In genomic region chr17:40339068-40339699, GRCh38 we compare ENCODE assay signal across 12 cellular contexts. TPM values are rescaled to one million over a fixed set of nuclear protein-coding genes. Genes with fewer than 3 reads are reported as not detected.
A peak's percentile ranks its signal among the peaks of the same experiment; 100 is the strongest.
DNase-seq lines count a peak whose midpoint lies in the region; ATAC-seq, FAIRE-seq and TF ChIP-seq lines count a peak whose summit lies in the region.
"Had no signal": no experiment of that assay in that cellular context is flagged by ENCODE, and none has a peak within 500 bp of the region (broad histone marks: within the 10 kb centered on the region; RNA-seq: fewer than 3 reads in every experiment).

No MANE protein-coding gene starts in this region.

- in situ Hi-C loops in K562 (cut with MboI) = no loop called here

- H3K4me1 ChIP-seq in heart left ventricle (peaks cover 8 to 82% (median 52%) of the 10 kb centered on the region in 12 donors), K562 (replicated peaks in 1 of 2; ENCODE audit: control insufficient read depth in 2 of 2, insufficient read depth in 2 of 2, low read length in 2 of 2) (peaks cover 27 to 50% of the 10 kb centered on the region in 2 experiments), uterus (peaks cover 11 to 31% of the 10 kb centered on the region in 2 donors)

- H4K20me1 ChIP-seq in K562 (replicated peaks; ENCODE audit: control insufficient read depth, insufficient read depth, low read length) = no peaks in the 10 kb centered on the region; the same call in 1 of the 2 replicates

- peak overlapping the region in 1 of 12 donors; percentile 14 for H3K4me3 ChIP-seq in heart left ventricle
- no peak overlapping the region for H3K4me3 ChIP-seq in K562
- H3K4me3 ChIP-seq in uterus = no peak overlapping the region

- H3K36me3 ChIP-seq in heart left ventricle (peaks cover 0 to 10% (median 0%) of the 10 kb centered on the region in 9 donors), K562 (ENCODE audit: control insufficient read depth, insufficient read depth, low read length) (peaks cover 32% of the 10 kb centered on the region; the same call in 2 of the 3 replicates), uterus (no peaks in the 10 kb centered on the region)

- no peak for TF ChIP-seq EP300 in K562 (IDR thresholded peaks at IDR 0.05; ENCODE audit: low read length)

- CTCF ChIA-PET in K562 (lab: Yijun Ruan, JAX; ENCODE audit: low intra/inter-chr PET ratio) = no interaction called here

- H3K79me2 ChIP-seq in K562 (ENCODE audit: control insufficient read depth, insufficient read depth, low read length) = peaks cover 28% of the 10 kb centered on the region

- TF ChIP-seq RAD21 in K562 (CRISPR knock-in tag; conservative IDR thresholded peaks at IDR 0.05 in 1 of 2, IDR thresholded peaks at IDR 0.05 in 1 of 2) = no peak

- no peak overlapping the region for H3K4me2 ChIP-seq in K562 (ENCODE audit: insufficient read depth, low read length)

- H3K27me3 ChIP-seq in heart left ventricle (no peaks in the 10 kb centered on the region), K562 (ENCODE audit: control insufficient read depth in 2 of 2, insufficient read depth in 2 of 2, low read length in 2 of 2) (no peaks in the 10 kb centered on the region), uterus (no peaks in the 10 kb centered on the region)
- H3K27me3 ChIP-seq: BE2C had no signal

- WGBS in heart left ventricle, 4 donors = 58 to 66% (median 64%) methylated on average over 11 of the region's 11 CpGs
- WGBS in K562 (ENCODE audit: insufficient coverage, low coverage, missing lambda C conversion rate) = 78% methylated on average over 11 of the region's 11 CpGs

- H3K36me3 Mint-ChIP-seq in naive thymus-derived CD8-positive, alpha-beta T cell = peaks cover 0 to 12% (median 0%) of the 10 kb centered on the region in 3 donors

- H3K27me3 Mint-ChIP-seq in naive thymus-derived CD8-positive, alpha-beta T cell = no peaks in the 10 kb centered on the region

- peak overlapping the region in 7 of 10 donors; percentile 23 to 51 (median 36) for H3K4me3 Mint-ChIP-seq in naive thymus-derived CD8-positive, alpha-beta T cell

- no peaks in the 10 kb centered on the region for H3K9me1 ChIP-seq in K562 (ENCODE audit: control insufficient read depth, insufficient read depth, low read length)

- no peak for FAIRE-seq in K562 (lab: Jason Lieb, UNC)

- BruUV-seq in K562 (replicated peaks; lab: Mats Ljungman, UMichigan) = no TSS peak

- no peak for DNase-seq in heart left ventricle
- no peak for DNase-seq in left cardiac atrium
- no peak for DNase-seq in K562 (ENCODE audit: extremely low read depth in 1 of 4, low spot score in 3 of 4)
- DNase-seq in naive thymus-derived CD8-positive, alpha-beta T cell = no peak
- no peak for DNase-seq in uterus
- DNase-seq in DMS53 treated with DMSO at 0.1 percent for 48 hours (lab: John Stamatoyannopoulos, UW; ENCODE audit: unreplicated experiment) = no peak
- no peak for DNase-seq in nucleus accumbens (lab: John Stamatoyannopoulos, UW)
- DNase-seq in posterior cingulate gyrus = no peak
- DNase-seq: BE2C, cerebellar nuclear complex, NCI-H187 had no signal

- H3K9me3 ChIP-seq in heart left ventricle (no peaks in the 10 kb centered on the region), K562 (replicated peaks; ENCODE audit: control insufficient read depth, insufficient read depth, low read depth, low read length) (no peaks in the 10 kb centered on the region), uterus (no peaks in the 10 kb centered on the region)
- H3K9me3 ChIP-seq: BE2C had no signal

- TF ChIP-seq POLR2A in heart left ventricle (IDR thresholded peaks at IDR 0.05) (no peak), K562 (conservative IDR thresholded peaks at IDR 0.05) (no peak), uterus (IDR thresholded peaks at IDR 0.05) (no peak)

- intact Hi-C loops in heart left ventricle (cut with DNase I) = no loop called here
- intact Hi-C loops in left cardiac atrium (cut with DNase I) = no loop called here
- intact Hi-C loops in K562 (cut with micrococcal nuclease) = no loop called here
- intact Hi-C loops in uterus (cut with DNase I; ENCODE audit: low total_unique reads) = no loop called here
- intact Hi-C loops in posterior cingulate gyrus (cut with DNase I) = no loop called here

- H3K4me1 Mint-ChIP-seq in naive thymus-derived CD8-positive, alpha-beta T cell = peaks cover 43 to 79% (median 76%) of the 10 kb centered on the region in 4 donors

- ATAC-seq in heart left ventricle (no peak), left cardiac atrium (no peak), K562 (no peak)
- no peak for ATAC-seq in naive thymus-derived CD8-positive, alpha-beta T cell

- peak overlapping the region; percentile 77 to 98 (median 96) for H3K27ac Mint-ChIP-seq in naive thymus-derived CD8-positive, alpha-beta T cell

- TF ChIP-seq CTCF in heart left ventricle (IDR thresholded peaks at IDR 0.05) = no peak
- TF ChIP-seq CTCF in K562 (IDR thresholded peaks at IDR 0.05 in 2 of 3, conservative IDR thresholded peaks at IDR 0.05 in 1 of 3; ENCODE audit: insufficient read depth in 2 of 3, low read depth in 1 of 3, low read length in 3 of 3) = no peak
- no peak for TF ChIP-seq CTCF in uterus (IDR thresholded peaks at IDR 0.05)

- H3K27ac ChIP-seq in heart left ventricle (peak overlapping the region in 9 of 12 donors; percentile 9 to 97 (median 44)), K562 (ENCODE audit: extremely low read depth, low read depth, low read length) (no peak overlapping the region), uterus (peak overlapping the region; percentile 18 to 30)

- POLR2A ChIA-PET in K562 (lab: Yijun Ruan, JAX) = interaction anchor here (0.6 to 1.1 kb wide), 4 partner anchors 14 to 79 kb away, joined by 3 to 4 read pairs (median 3); partner anchors contain the start of gene TOP2A
- POLR2A ChIA-PET in naive thymus-derived CD8-positive, alpha-beta T cell (lab: Charles Lee) = interaction anchor here (0.6 to 12.6 kb wide), 8 partner anchors 11 to 595 kb away, joined by 3 to 283 read pairs (median 5); no protein-coding TSS in a partner anchor

- H3K9me3 Mint-ChIP-seq in naive thymus-derived CD8-positive, alpha-beta T cell = no peaks in the 10 kb centered on the region

- no peak overlapping the region for H2AFZ ChIP-seq in K562 (ENCODE audit: low read depth, low read length)

- peak overlapping the region in 1 of 2 experiments; percentile 38; a peak in 2 of 4 replicates for H3K9ac ChIP-seq in K562 (ENCODE audit: insufficient read depth in 1 of 2, low read depth in 2 of 2, low read length in 2 of 2)

RNA-seq across cellular contexts. Expression of gene GJD3, which starts 25.4 kb away (rescaled TPM):
- total RNA-seq in heart left ventricle = 1 to 10 TPM; 1.2 to 8.7 (median 2.2) TPM
- polyA plus RNA-seq in heart left ventricle = under 1 TPM; 0.30 to 0.35 TPM
- 1 to 10 TPM; 1.2 to 1.3 TPM for total RNA-seq in left cardiac atrium
- not detected in 2 replicates for total RNA-seq in K562 (2011; cell fraction: chromatin; rRNA removed; ENCODE audit: low replicate concordance)
- total RNA-seq in K562 (2011; cell fraction: nucleolus; rRNA removed) = 0.50 and 0.66 TPM in 2 replicates
- not detected in 2 replicates for total RNA-seq in K562 (2011; cell fraction: nucleoplasm; rRNA removed)
- total RNA-seq in K562 (2014; rRNA removed) = not detected in 2 replicates
- not detected in 2 replicates for total RNA-seq in K562 (2014; rRNA removed; fragmentation: Illumina TruSeq; extraction: Trizol)
- not detected in 2 replicates for total RNA-seq in K562 (2015; rRNA removed; fragmentation: Illumina TruSeq; extraction: Trizol)
- total RNA-seq in K562 (2021) = 0.38 TPM in 1 of 2 replicates, not detected in the other
- polyA plus RNA-seq in K562 (2011; rRNA removed) = not detected in 2 replicates
- polyA plus RNA-seq in K562 (2011; cell fraction: cytosol; rRNA removed) = 0.24 TPM in 1 of 2 replicates, not detected in the other
- polyA plus RNA-seq in K562 (2011; cell fraction: nucleus; rRNA removed) = not detected in 2 replicates
- polyA plus RNA-seq in K562 (2012) = 0.46 and 2.9 TPM in 2 replicates
- polyA plus RNA-seq in K562 (2014; fragmentation: Illumina TruSeq; extraction: Trizol) = not detected in 2 replicates
- polyA plus RNA-seq in K562 (2014; fragmentation: Nextera tagmentation; extraction: Ambion mirVana) = not detected
- 0.17 TPM in 1 of 2 replicates, not detected in the other for polyA plus RNA-seq in K562 (2014; rRNA removed)
- not detected in 2 replicates for polyA minus RNA-seq in K562 (2011; rRNA and poly(A)+ RNA removed)
- not detected in 2 replicates for polyA minus RNA-seq in K562 (2011; cell fraction: cytosol; rRNA and poly(A)+ RNA removed)
- polyA minus RNA-seq in K562 (2011; cell fraction: nucleus; rRNA and poly(A)+ RNA removed) = 1.2 TPM in 1 of 2 replicates, not detected in the other
- total RNA-seq in naive thymus-derived CD8-positive, alpha-beta T cell = not detected
- polyA plus RNA-seq in naive thymus-derived CD8-positive, alpha-beta T cell = not detected
- total RNA-seq in uterus = 1 to 10 TPM in 1 of 4 donors, under 1 TPM in 1, not detected in 2; 0.83 to 3.8 TPM
- total RNA-seq: HT1080 had no signal

RNA-seq across cellular contexts. Expression of gene RARA, which starts 30.2 kb away (rescaled TPM):
- 10 to 100 TPM; 14.1 to 41.4 (median 19.4) TPM for total RNA-seq in heart left ventricle
- polyA plus RNA-seq in heart left ventricle = 10 to 100 TPM; 15.5 to 22.0 TPM
- 10 to 100 TPM; 23.3 to 43.8 TPM for total RNA-seq in left cardiac atrium
- 7.6 and 15.2 TPM in 2 replicates for total RNA-seq in K562 (2011; cell fraction: chromatin; rRNA removed; ENCODE audit: low replicate concordance)
- total RNA-seq in K562 (2011; cell fraction: nucleolus; rRNA removed) = 9.7 and 10.0 TPM in 2 replicates
- 5.5 and 6.0 TPM in 2 replicates for total RNA-seq in K562 (2011; cell fraction: nucleoplasm; rRNA removed)
- 13.6 and 18.7 TPM in 2 replicates for total RNA-seq in K562 (2014; rRNA removed)
- total RNA-seq in K562 (2014; rRNA removed; fragmentation: Illumina TruSeq; extraction: Trizol) = 5.0 and 7.5 TPM in 2 replicates
- total RNA-seq in K562 (2015; rRNA removed; fragmentation: Illumina TruSeq; extraction: Trizol) = 7.9 and 8.3 TPM in 2 replicates
- total RNA-seq in K562 (2021) = 26.2 and 28.0 TPM in 2 replicates
- polyA plus RNA-seq in K562 (2011; rRNA removed) = 2.7 and 3.5 TPM in 2 replicates
- 1.4 and 4.5 TPM in 2 replicates for polyA plus RNA-seq in K562 (2011; cell fraction: cytosol; rRNA removed)
- polyA plus RNA-seq in K562 (2011; cell fraction: nucleus; rRNA removed) = 4.6 and 15.6 TPM in 2 replicates
- 16.2 and 25.9 TPM in 2 replicates for polyA plus RNA-seq in K562 (2012)
- polyA plus RNA-seq in K562 (2014; fragmentation: Illumina TruSeq; extraction: Trizol) = 24.2 and 25.2 TPM in 2 replicates
- polyA plus RNA-seq in K562 (2014; fragmentation: Nextera tagmentation; extraction: Ambion mirVana) = under 1 TPM; 0.10 TPM
- 12.2 and 13.0 TPM in 2 replicates for polyA plus RNA-seq in K562 (2014; rRNA removed)
- 2.8 and 4.2 TPM in 2 replicates for polyA minus RNA-seq in K562 (2011; rRNA and poly(A)+ RNA removed)
- polyA minus RNA-seq in K562 (2011; cell fraction: cytosol; rRNA and poly(A)+ RNA removed) = 9.2 and 9.8 TPM in 2 replicates
- polyA minus RNA-seq in K562 (2011; cell fraction: nucleus; rRNA and poly(A)+ RNA removed) = 3.9 and 4.2 TPM in 2 replicates
- total RNA-seq in naive thymus-derived CD8-positive, alpha-beta T cell = 10 to 100 TPM; 39.2 to 39.9 TPM
- 10 to 100 TPM in 1 of 3 donors, 1 to 10 TPM in 2; 7.2 to 12.4 (median 9.0) TPM for polyA plus RNA-seq in naive thymus-derived CD8-positive, alpha-beta T cell
- total RNA-seq in uterus = 10 to 100 TPM; 18.9 to 80.5 (median 46.3) TPM

RNA-seq across cellular contexts. Expression of gene CDC6, which starts 51.5 kb away (rescaled TPM):
- total RNA-seq in heart left ventricle (1 to 10 TPM in 2 of 9 donors, under 1 TPM in 7; 0.07 to 9.8 (median 0.69) TPM), left cardiac atrium (1 to 10 TPM; 1.3 to 1.9 TPM), K562 (2014; rRNA removed) (67.4 and 78.9 TPM in 2 replicates), K562 (2014; rRNA removed; fragmentation: Illumina TruSeq; extraction: Trizol) (119 and 133 TPM in 2 replicates), K562 (2015; rRNA removed; fragmentation: Illumina TruSeq; extraction: Trizol) (110 and 112 TPM in 2 replicates), K562 (2021) (121 and 126 TPM in 2 replicates), uterus (10 to 100 TPM in 1 of 4 donors, under 1 TPM in 1, not detected in 2; 0.88 to 11.3 TPM)
- polyA plus RNA-seq in heart left ventricle (1 to 10 TPM in 1 of 2 donors, under 1 TPM in 1; 0.34 to 2.8 TPM), K562 (2011; rRNA removed) (63.3 and 106 TPM in 2 replicates), K562 (2014; fragmentation: Illumina TruSeq; extraction: Trizol) (141 and 150 TPM in 2 replicates), K562 (2014; fragmentation: Nextera tagmentation; extraction: Ambion mirVana) (10 to 100 TPM; 29.6 to 55.0 TPM), K562 (2014; rRNA removed) (70.5 and 73.4 TPM in 2 replicates)
- 102 and 166 TPM in 2 replicates for total RNA-seq in K562 (2011; cell fraction: chromatin; rRNA removed; ENCODE audit: low replicate concordance)
- total RNA-seq in K562 (2011; cell fraction: nucleolus; rRNA removed) = 52.6 and 55.5 TPM in 2 replicates
- total RNA-seq in K562 (2011; cell fraction: nucleoplasm; rRNA removed) = 82.0 and 95.0 TPM in 2 replicates
- polyA plus RNA-seq in K562 (2011; cell fraction: cytosol; rRNA removed) = 26.5 and 34.3 TPM in 2 replicates
- polyA plus RNA-seq in K562 (2011; cell fraction: nucleus; rRNA removed) = 33.5 and 41.3 TPM in 2 replicates
- polyA plus RNA-seq in K562 (2012) = 67.6 and 73.5 TPM in 2 replicates
- polyA minus RNA-seq in K562 (2011; rRNA and poly(A)+ RNA removed) = 64.2 and 81.5 TPM in 2 replicates
- polyA minus RNA-seq in K562 (2011; cell fraction: cytosol; rRNA and poly(A)+ RNA removed) = 15.9 and 41.5 TPM in 2 replicates
- 28.5 and 39.0 TPM in 2 replicates for polyA minus RNA-seq in K562 (2011; cell fraction: nucleus; rRNA and poly(A)+ RNA removed)
- 1 to 10 TPM; 1.5 to 1.6 TPM for total RNA-seq in naive thymus-derived CD8-positive, alpha-beta T cell
- polyA plus RNA-seq in naive thymus-derived CD8-positive, alpha-beta T cell = under 1 TPM in 1 of 3 donors, not detected in 2; 0.08 TPM

Comparison
In these comparisons a context has a peak if more than half of its experiments do, and no peak if none do; other contexts are left out.
1. RNA of gene CDC6, which starts 51.5 kb away (total RNA-seq): 52.6 to 166 TPM in K562; 1.3 to 1.9 TPM in left cardiac atrium, 1.5 to 1.6 TPM in naive thymus-derived CD8-positive, alpha-beta T cell, 0.88 to 11.3 TPM in uterus and 0.07 to 9.8 TPM in heart left ventricle; every median in the first group is over 4 times any median in the second.